Comparison of ENCODE assay signal across 1 cellular context in genomic region chrX:73852467-73852866, GRCh38.
A peak's percentile ranks its signal among the peaks of the same experiment; 100 is the strongest.
TF ChIP-seq lines count a peak whose summit lies in the region.

Gene XIST, minus strand, starts transcription at chrX:73852714.

TF ChIP-seq in K562, 482 proteins besides CTCF, POLR2A, EP300 and RAD21 (continued from another document and continues in another):
- no peak for TF ChIP-seq BCLAF1 (IDR thresholded peaks at IDR 0.05; ENCODE audit: borderline replicate concordance in 1 of 2, control insufficient read depth in 1 of 2, low read depth in 2 of 2, low read length in 1 of 2)
- no peak for TF ChIP-seq BCL6 (CRISPR knock-in tag; IDR thresholded peaks at IDR 0.05)
- peak; percentile 77; the same call in 1 of the 2 replicates for TF ChIP-seq MTA3 (IDR thresholded peaks at IDR 0.05; ENCODE audit: borderline replicate concordance)
- no peak for TF ChIP-seq ZKSCAN3 (CRISPR knock-in tag; IDR thresholded peaks at IDR 0.05)
- peak; percentile 42; the same call in 1 of the 2 replicates for TF ChIP-seq GTF2F1 (IDR thresholded peaks at IDR 0.05; ENCODE audit: low read depth, low read length)
- TF ChIP-seq RUNX1 (IDR thresholded peaks at IDR 0.05; ENCODE audit: low read depth): no peak
- TF ChIP-seq, protein P1, sequence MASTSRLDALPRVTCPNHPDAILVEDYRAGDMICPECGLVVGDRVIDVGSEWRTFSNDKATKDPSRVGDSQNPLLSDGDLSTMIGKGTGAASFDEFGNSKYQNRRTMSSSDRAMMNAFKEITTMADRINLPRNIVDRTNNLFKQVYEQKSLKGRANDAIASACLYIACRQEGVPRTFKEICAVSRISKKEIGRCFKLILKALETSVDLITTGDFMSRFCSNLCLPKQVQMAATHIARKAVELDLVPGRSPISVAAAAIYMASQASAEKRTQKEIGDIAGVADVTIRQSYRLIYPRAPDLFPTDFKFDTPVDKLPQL (IDR thresholded peaks at IDR 0.05; ENCODE audit: extremely low read depth, insufficient read length): peak; percentile 46
- TF ChIP-seq MEIS2 (IDR thresholded peaks at IDR 0.05; ENCODE audit: partially characterized antibody): peak; percentile 13
- peak; percentile 78 for TF ChIP-seq KDM5B (IDR thresholded peaks at IDR 0.05; ENCODE audit: insufficient replicate concordance, low read depth, low read length)
- TF ChIP-seq RBM25 (IDR thresholded peaks at IDR 0.05; ENCODE audit: low read depth, low read length, severe bottlenecking): no peak
- no peak for TF ChIP-seq CC2D1A (IDR thresholded peaks at IDR 0.05)
- TF ChIP-seq, protein P2, sequence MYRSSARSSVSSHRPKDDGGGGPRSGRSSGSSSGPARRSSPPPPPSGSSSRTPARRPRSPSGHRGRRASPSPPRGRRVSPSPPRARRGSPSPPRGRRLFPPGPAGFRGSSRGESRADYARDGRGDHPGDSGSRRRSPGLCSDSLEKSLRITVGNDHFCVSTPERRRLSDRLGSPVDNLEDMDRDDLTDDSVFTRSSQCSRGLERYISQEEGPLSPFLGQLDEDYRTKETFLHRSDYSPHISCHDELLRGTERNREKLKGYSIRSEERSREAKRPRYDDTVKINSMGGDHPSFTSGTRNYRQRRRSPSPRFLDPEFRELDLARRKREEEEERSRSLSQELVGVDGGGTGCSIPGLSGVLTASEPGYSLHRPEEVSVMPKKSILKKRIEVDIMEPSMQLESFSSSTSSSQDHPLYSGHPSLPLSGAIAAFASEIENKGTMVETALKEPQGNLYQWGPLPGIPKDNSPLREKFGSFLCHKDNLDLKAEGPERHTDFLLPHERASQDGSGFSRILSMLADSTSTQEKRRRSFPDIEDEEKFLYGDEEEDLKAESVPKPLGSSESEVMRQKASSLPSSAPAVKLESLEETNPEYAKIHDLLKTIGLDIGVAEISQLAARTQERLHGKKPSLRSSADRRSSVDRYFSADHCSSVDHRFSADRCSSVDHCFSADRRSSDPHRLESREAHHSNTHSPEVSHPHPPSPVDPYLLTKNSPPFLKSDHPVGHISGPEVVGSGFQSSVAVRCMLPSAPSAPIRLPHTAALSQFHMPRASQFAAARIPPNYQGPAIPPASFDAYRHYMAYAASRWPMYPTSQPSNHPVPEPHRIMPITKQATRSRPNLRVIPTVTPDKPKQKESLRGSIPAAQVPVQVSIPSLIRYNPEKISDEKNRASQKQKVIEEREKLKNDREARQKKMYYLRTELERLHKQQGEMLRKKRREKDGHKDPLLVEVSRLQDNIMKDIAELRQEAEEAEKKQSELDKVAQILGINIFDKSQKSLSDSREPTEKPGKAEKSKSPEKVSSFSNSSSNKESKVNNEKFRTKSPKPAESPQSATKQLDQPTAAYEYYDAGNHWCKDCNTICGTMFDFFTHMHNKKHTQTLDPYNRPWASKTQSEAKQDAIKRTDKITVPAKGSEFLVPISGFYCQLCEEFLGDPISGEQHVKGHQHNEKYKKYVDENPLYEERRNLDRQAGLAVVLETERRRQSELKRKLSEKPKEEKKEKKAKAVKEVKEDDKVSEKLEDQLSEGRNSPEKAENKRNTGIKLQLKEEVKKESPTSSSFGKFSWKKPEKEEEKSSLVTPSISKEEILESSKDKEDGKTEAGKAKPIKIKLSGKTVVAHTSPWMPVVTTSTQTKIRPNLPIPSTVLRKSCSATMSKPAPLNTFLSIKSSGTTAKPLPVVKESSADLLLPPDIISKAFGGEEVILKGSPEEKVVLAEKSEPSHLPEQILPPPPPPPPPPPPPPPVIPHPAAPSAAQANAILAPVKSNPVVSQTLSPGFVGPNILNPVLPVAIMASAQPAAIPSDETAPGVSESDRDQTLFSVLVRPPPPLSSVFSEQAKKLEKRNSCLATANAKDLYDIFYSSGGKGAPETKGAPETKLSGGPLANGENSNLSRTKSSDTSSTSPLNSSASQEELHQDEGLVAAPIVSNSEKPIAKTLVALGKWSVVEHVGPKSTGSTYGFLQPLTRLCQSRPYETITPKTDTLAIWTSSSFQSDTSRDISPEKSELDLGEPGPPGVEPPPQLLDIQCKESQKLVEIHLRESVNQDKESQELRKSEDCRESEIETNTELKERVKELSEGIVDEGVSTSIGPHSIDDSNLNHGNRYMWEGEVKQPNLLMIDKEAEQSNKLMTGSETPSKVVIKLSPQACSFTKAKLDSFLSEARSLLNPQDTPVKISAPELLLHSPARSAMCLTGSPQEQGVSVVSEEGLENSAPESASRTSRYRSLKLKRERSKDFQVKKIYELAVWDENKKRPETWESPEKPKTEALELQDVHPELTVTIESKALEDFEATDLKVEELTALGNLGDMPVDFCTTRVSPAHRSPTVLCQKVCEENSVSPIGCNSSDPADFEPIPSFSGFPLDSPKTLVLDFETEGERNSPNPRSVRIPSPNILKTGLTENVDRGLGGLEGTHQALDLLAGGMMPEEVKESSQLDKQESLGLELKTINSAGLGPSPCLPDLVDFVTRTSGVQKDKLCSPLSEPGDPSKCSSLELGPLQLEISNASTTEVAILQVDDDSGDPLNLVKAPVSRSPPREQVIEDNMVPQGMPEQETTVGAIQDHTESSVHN (IDR thresholded peaks at IDR 0.05; ENCODE audit: borderline replicate concordance in 1 of 2, low read depth in 1 of 2): no peak
- peak; percentile 70; the same call in 1 of the 2 replicates for TF ChIP-seq PML (IDR thresholded peaks at IDR 0.05; ENCODE audit: low read length)
- TF ChIP-seq TBP (optimal IDR thresholded peaks at IDR 0.05; ENCODE audit: low read depth, low read length): peak; percentile 98
- peak; percentile 92 for TF ChIP-seq POLR2H (tag; IDR thresholded peaks at IDR 0.05; ENCODE audit: low read depth)
- TF ChIP-seq TAL1 (IDR thresholded peaks at IDR 0.05): no peak
- TF ChIP-seq NCOR1 (IDR thresholded peaks at IDR 0.05): peak; percentile 36; the same call in 1 of the 2 replicates
- TF ChIP-seq TAF9B (IDR thresholded peaks at IDR 0.05; ENCODE audit: partially characterized antibody): peak; percentile 79
- peak in 1 of 2 experiments; percentile 33; a peak in 1 of 4 replicates for TF ChIP-seq MAZ (CRISPR knock-in tag; conservative IDR thresholded peaks at IDR 0.05 in 1 of 2, IDR thresholded peaks at IDR 0.05 in 1 of 2)
- peak; percentile 83 for TF ChIP-seq POLR2B (IDR thresholded peaks at IDR 0.05; ENCODE audit: low read depth, partially characterized antibody)
- TF ChIP-seq, protein P3, sequence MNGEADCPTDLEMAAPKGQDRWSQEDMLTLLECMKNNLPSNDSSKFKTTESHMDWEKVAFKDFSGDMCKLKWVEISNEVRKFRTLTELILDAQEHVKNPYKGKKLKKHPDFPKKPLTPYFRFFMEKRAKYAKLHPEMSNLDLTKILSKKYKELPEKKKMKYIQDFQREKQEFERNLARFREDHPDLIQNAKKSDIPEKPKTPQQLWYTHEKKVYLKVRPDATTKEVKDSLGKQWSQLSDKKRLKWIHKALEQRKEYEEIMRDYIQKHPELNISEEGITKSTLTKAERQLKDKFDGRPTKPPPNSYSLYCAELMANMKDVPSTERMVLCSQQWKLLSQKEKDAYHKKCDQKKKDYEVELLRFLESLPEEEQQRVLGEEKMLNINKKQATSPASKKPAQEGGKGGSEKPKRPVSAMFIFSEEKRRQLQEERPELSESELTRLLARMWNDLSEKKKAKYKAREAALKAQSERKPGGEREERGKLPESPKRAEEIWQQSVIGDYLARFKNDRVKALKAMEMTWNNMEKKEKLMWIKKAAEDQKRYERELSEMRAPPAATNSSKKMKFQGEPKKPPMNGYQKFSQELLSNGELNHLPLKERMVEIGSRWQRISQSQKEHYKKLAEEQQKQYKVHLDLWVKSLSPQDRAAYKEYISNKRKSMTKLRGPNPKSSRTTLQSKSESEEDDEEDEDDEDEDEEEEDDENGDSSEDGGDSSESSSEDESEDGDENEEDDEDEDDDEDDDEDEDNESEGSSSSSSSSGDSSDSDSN (IDR thresholded peaks at IDR 0.05; ENCODE audit: borderline replicate concordance in 1 of 2, low read depth in 2 of 2, low read length in 2 of 2): no peak
- no peak for TF ChIP-seq CREB3L1 (IDR thresholded peaks at IDR 0.05; ENCODE audit: borderline replicate concordance, low read depth)
- TF ChIP-seq, protein P4, sequence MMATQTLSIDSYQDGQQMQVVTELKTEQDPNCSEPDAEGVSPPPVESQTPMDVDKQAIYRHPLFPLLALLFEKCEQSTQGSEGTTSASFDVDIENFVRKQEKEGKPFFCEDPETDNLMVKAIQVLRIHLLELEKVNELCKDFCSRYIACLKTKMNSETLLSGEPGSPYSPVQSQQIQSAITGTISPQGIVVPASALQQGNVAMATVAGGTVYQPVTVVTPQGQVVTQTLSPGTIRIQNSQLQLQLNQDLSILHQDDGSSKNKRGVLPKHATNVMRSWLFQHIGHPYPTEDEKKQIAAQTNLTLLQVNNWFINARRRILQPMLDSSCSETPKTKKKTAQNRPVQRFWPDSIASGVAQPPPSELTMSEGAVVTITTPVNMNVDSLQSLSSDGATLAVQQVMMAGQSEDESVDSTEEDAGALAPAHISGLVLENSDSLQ (IDR thresholded peaks at IDR 0.05): peak; percentile 85
- peak in 2 of 3 experiments; percentile 57 to 86 for TF ChIP-seq YY1 (IDR thresholded peaks at IDR 0.05; ENCODE audit: borderline replicate concordance in 1 of 3, control insufficient read depth in 1 of 3, extremely low read depth in 1 of 3, insufficient read depth in 3 of 3, insufficient read length in 1 of 3, insufficient replicate concordance in 2 of 3, low read depth in 1 of 3, low read length in 2 of 3)
- 0 out of 2 replicates have a peak, but pooled peaks have one; percentile 35 for TF ChIP-seq POLR2G (IDR thresholded peaks at IDR 0.05; ENCODE audit: low read depth, low read length)
- no peak for TF ChIP-seq TCF3 (CRISPR knock-in tag; IDR thresholded peaks at IDR 0.05)
- peak; percentile 85 for TF ChIP-seq TAF7 (tag; IDR thresholded peaks at IDR 0.05)
- TF ChIP-seq ZNF518B (CRISPR knock-in tag; IDR thresholded peaks at IDR 0.05): no peak
- peak; percentile 95 for TF ChIP-seq POLR2AphosphoS5 (IDR thresholded peaks at IDR 0.05; ENCODE audit: control insufficient read depth, insufficient read depth, low read depth, low read length)
- peak; percentile 91 for TF ChIP-seq ZNF740 (CRISPR knock-in tag; IDR thresholded peaks at IDR 0.05)
- TF ChIP-seq ZNF740 (tag; IDR thresholded peaks at IDR 0.05): peak in 1 of 2 experiments; percentile 58; a peak in 1 of 4 replicates
